8 cellular contexts compared by ENCODE assay signal in genomic region chr3:39126532-39127071, GRCh38. TPM values are rescaled to one million over a fixed set of nuclear protein-coding genes. Genes with fewer than 3 reads are reported as not detected.
DNase-seq lines count a peak whose midpoint lies in the region; ATAC-seq and TF ChIP-seq lines count a peak whose summit lies in the region.

No MANE protein-coding gene starts in this region.

- H3K4me2 ChIP-seq in BLaER1 (peak overlapping the region; percentile 92), SK-N-SH (no peak overlapping the region), neural cell (ENCODE audit: low read length) (no peak overlapping the region)

- 70% methylated on average over 6 of the region's 6 CpGs for WGBS in SK-N-SH (ENCODE audit: low lambda C conversion rate)

- TF ChIP-seq RAD21 in SK-N-SH (IDR thresholded peaks at IDR 0.05; ENCODE audit: low read length) (peak; percentile 80), neural cell (conservative IDR thresholded peaks at IDR 0.05) (peak; percentile 66)

- H3K9me3 ChIP-seq in BLaER1: no peaks in the 10 kb centered on the region
- no peaks in the 10 kb centered on the region for H3K9me3 ChIP-seq in SK-N-SH
- H3K9me3 ChIP-seq in neural cell (ENCODE audit: low read length): no peaks in the 10 kb centered on the region

- TF ChIP-seq POLR2A in erythroblast (IDR thresholded peaks at IDR 0.05; ENCODE audit: low read length): no peak

- TF ChIP-seq EP300 in SK-N-SH (IDR thresholded peaks at IDR 0.05; ENCODE audit: borderline replicate concordance in 1 of 2, low read depth in 1 of 2, low read length in 1 of 2): no peak
- no peak for TF ChIP-seq EP300 in neural cell (conservative IDR thresholded peaks at IDR 0.05; ENCODE audit: poor library complexity, severe bottlenecking)

- H3K36me3 ChIP-seq in BLaER1: no peaks in the 10 kb centered on the region
- H3K36me3 ChIP-seq in SK-N-SH (replicated peaks in 1 of 2; ENCODE audit: control insufficient read depth in 1 of 2, insufficient read depth in 2 of 2, low read length in 1 of 2): no peaks in the 10 kb centered on the region
- H3K36me3 ChIP-seq in neural cell (ENCODE audit: insufficient read depth, low read length): no peaks in the 10 kb centered on the region

- H3K79me2 ChIP-seq in SK-N-SH (ENCODE audit: insufficient read depth) (no peaks in the 10 kb centered on the region), neural cell (replicated peaks; ENCODE audit: insufficient read depth, low read length) (no peaks in the 10 kb centered on the region)

- H4K20me1 ChIP-seq in BLaER1 (no peaks in the 10 kb centered on the region), SK-N-SH (ENCODE audit: insufficient read depth) (no peaks in the 10 kb centered on the region), neural cell (ENCODE audit: insufficient read depth) (no peaks in the 10 kb centered on the region)

- H3K9me2 ChIP-seq in SK-N-SH: no peaks in the 10 kb centered on the region
- no peaks in the 10 kb centered on the region for H3K9me2 ChIP-seq in neural cell (ENCODE audit: insufficient read depth, low read length)

- H3F3A ChIP-seq in SK-N-SH (replicated peaks; ENCODE audit: insufficient read depth) (no peaks in the 10 kb centered on the region), neural cell (ENCODE audit: insufficient read depth, low read length, poor library complexity, severe bottlenecking) (no peaks in the 10 kb centered on the region)

- POLR2A ChIA-PET in SK-N-SH (lab: Yijun Ruan, JAX): interaction anchor here (0.7 kb wide), 1 partner anchor 162 kb away, joined by 3 read pairs; no protein-coding TSS in a partner anchor

- H3K4me1 ChIP-seq in BLaER1: peaks cover 88% of the 10 kb centered on the region
- 0 out of 4 replicates have a peak, but pooled peaks cover 0 to 6% of the 10 kb centered on the region in 2 experiments for H3K4me1 ChIP-seq in SK-N-SH (ENCODE audit: control insufficient read depth in 1 of 2, insufficient read depth in 2 of 2, low read depth in 1 of 2, low read length in 1 of 2)

- H3K9ac ChIP-seq in BLaER1 (peak overlapping the region; percentile 75), SK-N-SH (no peak overlapping the region), neural cell (ENCODE audit: low read length) (no peak overlapping the region)

- CTCF ChIA-PET in SK-N-SH (lab: Yijun Ruan, JAX): interaction anchor here (0.6 to 14.8 kb wide), 26 partner anchors 9 to 221 kb away, joined by 3 to 223 read pairs (median 6); partner anchors contain the start of gene CX3CR1

- H3K4me3 ChIP-seq in BLaER1 (peak overlapping the region; percentile 49), SK-N-SH (ENCODE audit: low read depth in 2 of 2, low read length in 1 of 2) (no peak overlapping the region; a peak in 1 of 4 replicates), neural cell (ENCODE audit: low read length) (no peak overlapping the region)

- H3K27ac ChIP-seq in BLaER1: peak overlapping the region; percentile 93
- H3K27ac ChIP-seq in SK-N-SH (ENCODE audit: low read depth in 2 of 2, low read length in 1 of 2): no peak overlapping the region
- H3K27ac ChIP-seq in neural cell (ENCODE audit: low read length): no peak overlapping the region

- no peaks in the 10 kb centered on the region for H3K27me3 ChIP-seq in BLaER1
- H3K27me3 ChIP-seq in SK-N-SH (ENCODE audit: insufficient read depth): no peaks in the 10 kb centered on the region
- H3K27me3 ChIP-seq in neural cell (ENCODE audit: insufficient read depth, low read depth, low read length): no peaks in the 10 kb centered on the region

- H2AFZ ChIP-seq in SK-N-SH (ENCODE audit: low read depth) (no peak overlapping the region), neural cell (ENCODE audit: low read depth, low read length) (no peak overlapping the region)

- no peak for ATAC-seq in HG03469 (IDR thresholded peaks at IDR 0.05; ENCODE audit: unreplicated experiment)

- DNase-seq in GM13977 (ENCODE audit: low spot score) (no peak), SK-N-SH (peak; percentile 52), erythroblast (lab: John Stamatoyannopoulos, UW) (peak; percentile 65 to 76), NCI-H774 (lab: John Stamatoyannopoulos, UW) (no peak)
- DNase-seq in central memory CD4-positive, alpha-beta T cell: no peak

- TF ChIP-seq CTCF in GM13977 (IDR thresholded peaks at IDR 0.05; ENCODE audit: extremely low read depth, insufficient read depth, missing control alignments): peak; percentile 54
- TF ChIP-seq CTCF in SK-N-SH (IDR thresholded peaks at IDR 0.05): peak; percentile 74
- TF ChIP-seq CTCF in neural cell (IDR thresholded peaks at IDR 0.05; ENCODE audit: poor library complexity, severe bottlenecking): peak; percentile 58

- in situ Hi-C loops in GM13977 (cut with MboI; ENCODE audit: low pct_unique_long_range_greater_than_20kb, low sequenced_read_pairs, unreplicated experiment): no loop called here

TF ChIP-seq in SK-N-SH, 30 proteins besides CTCF, POLR2A, EP300 and RAD21:
- TF ChIP-seq SMC3 (IDR thresholded peaks at IDR 0.05; ENCODE audit: low read depth, low read length) (peak; percentile 80), ZBTB33 (IDR thresholded peaks at IDR 0.05; ENCODE audit: borderline replicate concordance, low read depth) (no peak)

TF ChIP-seq in neural cell, 6 proteins besides CTCF, POLR2A, EP300 and RAD21:
- peak; percentile 69 for TF ChIP-seq SMC3 (conservative IDR thresholded peaks at IDR 0.05; ENCODE audit: poor library complexity)
- TF ChIP-seq MXI1 (conservative IDR thresholded peaks at IDR 0.05; ENCODE audit: poor library complexity, severe bottlenecking): no peak
- no peak for TF ChIP-seq EZH2 (IDR thresholded peaks at IDR 0.05; ENCODE audit: borderline replicate concordance, insufficient read depth, low read length, poor library complexity, severe bottlenecking)

RNA-seq across cellular contexts. Expression of gene TTC21A, which starts 19.1 kb away (rescaled TPM):
- polyA plus RNA-seq in SK-N-SH (2012; rRNA removed) (3.9 and 4.2 TPM in 2 replicates), neural cell (6.2 and 9.4 TPM in 2 replicates)
- polyA plus RNA-seq in SK-N-SH (2012; cell fraction: cytosol; rRNA removed): 1.0 and 1.5 TPM in 2 replicates
- polyA plus RNA-seq in SK-N-SH (2012; cell fraction: nucleus; rRNA removed): 20.1 and 22.2 TPM in 2 replicates
- polyA minus RNA-seq in neural cell: 9.5 and 9.8 TPM in 2 replicates

RNA-seq across cellular contexts. Expression of gene GORASP1, which starts 19.2 kb away (rescaled TPM):
- polyA plus RNA-seq in SK-N-SH (2012; rRNA removed): 44.3 and 56.2 TPM in 2 replicates
- 18.6 and 24.9 TPM in 2 replicates for polyA plus RNA-seq in SK-N-SH (2012; cell fraction: cytosol; rRNA removed)
- 197 and 204 TPM in 2 replicates for polyA plus RNA-seq in SK-N-SH (2012; cell fraction: nucleus; rRNA removed)
- polyA plus RNA-seq in neural cell: 55.6 and 89.1 TPM in 2 replicates
- 40.9 and 42.1 TPM in 2 replicates for polyA minus RNA-seq in neural cell

RNA-seq across cellular contexts. Expression of gene CSRNP1, which starts 26.8 kb away (rescaled TPM):
- polyA plus RNA-seq in SK-N-SH (2012; rRNA removed) (24.5 and 26.3 TPM in 2 replicates), neural cell (0.09 and 0.22 TPM in 2 replicates)
- 12.5 and 13.2 TPM in 2 replicates for polyA plus RNA-seq in SK-N-SH (2012; cell fraction: cytosol; rRNA removed)
- polyA plus RNA-seq in SK-N-SH (2012; cell fraction: nucleus; rRNA removed): 43.9 and 63.0 TPM in 2 replicates
- polyA minus RNA-seq in neural cell: 0.69 and 0.73 TPM in 2 replicates

Comparison
In these comparisons a context has a peak if more than half of its experiments do, and no peak if none do; other contexts are left out.
1. DNase-seq: peak in SK-N-SH (single experiment) and erythroblast (2 of 2); none in GM13977 (single experiment), NCI-H774 (single experiment) and central memory CD4-positive, alpha-beta T cell (single experiment).
2. RNA of gene CSRNP1, which starts 26.8 kb away (polyA plus RNA-seq): 12.5 to 63.0 TPM in SK-N-SH; 0.09 to 0.22 TPM in neural cell; every median in the first group is over 10 times any median in the second.
3. Peak in every context shown above with its lines, with median percentiles within 50 percentile points of each other: CTCF ChIP-seq.